1 cellular context compared by ENCODE assay signal in the genomic region with DNA sequence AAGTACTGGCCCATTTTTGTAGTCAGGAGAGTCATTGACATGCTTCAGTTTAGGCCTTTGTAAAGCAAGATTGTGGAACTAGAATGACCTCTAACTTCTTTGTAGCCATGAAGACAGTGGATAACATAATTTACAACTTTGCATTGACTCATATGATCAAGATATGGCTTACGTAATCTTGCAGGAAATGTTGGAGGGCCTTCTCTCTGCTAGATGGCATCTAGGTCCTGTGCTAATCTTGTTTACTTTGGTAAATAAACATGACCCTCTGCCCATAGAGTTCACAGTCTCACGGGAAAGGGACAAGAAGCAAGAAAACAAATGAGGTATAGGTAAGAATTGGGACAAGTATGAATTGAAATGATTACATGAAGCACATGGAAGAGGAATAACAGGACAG.
TF ChIP-seq lines count a peak whose summit lies in the region.

No MANE protein-coding gene starts in this region.

TF ChIP-seq in HepG2, 621 proteins besides CTCF, POLR2A, EP300 and RAD21 (continued from another document and continues in another):
- TF ChIP-seq, protein P1, sequence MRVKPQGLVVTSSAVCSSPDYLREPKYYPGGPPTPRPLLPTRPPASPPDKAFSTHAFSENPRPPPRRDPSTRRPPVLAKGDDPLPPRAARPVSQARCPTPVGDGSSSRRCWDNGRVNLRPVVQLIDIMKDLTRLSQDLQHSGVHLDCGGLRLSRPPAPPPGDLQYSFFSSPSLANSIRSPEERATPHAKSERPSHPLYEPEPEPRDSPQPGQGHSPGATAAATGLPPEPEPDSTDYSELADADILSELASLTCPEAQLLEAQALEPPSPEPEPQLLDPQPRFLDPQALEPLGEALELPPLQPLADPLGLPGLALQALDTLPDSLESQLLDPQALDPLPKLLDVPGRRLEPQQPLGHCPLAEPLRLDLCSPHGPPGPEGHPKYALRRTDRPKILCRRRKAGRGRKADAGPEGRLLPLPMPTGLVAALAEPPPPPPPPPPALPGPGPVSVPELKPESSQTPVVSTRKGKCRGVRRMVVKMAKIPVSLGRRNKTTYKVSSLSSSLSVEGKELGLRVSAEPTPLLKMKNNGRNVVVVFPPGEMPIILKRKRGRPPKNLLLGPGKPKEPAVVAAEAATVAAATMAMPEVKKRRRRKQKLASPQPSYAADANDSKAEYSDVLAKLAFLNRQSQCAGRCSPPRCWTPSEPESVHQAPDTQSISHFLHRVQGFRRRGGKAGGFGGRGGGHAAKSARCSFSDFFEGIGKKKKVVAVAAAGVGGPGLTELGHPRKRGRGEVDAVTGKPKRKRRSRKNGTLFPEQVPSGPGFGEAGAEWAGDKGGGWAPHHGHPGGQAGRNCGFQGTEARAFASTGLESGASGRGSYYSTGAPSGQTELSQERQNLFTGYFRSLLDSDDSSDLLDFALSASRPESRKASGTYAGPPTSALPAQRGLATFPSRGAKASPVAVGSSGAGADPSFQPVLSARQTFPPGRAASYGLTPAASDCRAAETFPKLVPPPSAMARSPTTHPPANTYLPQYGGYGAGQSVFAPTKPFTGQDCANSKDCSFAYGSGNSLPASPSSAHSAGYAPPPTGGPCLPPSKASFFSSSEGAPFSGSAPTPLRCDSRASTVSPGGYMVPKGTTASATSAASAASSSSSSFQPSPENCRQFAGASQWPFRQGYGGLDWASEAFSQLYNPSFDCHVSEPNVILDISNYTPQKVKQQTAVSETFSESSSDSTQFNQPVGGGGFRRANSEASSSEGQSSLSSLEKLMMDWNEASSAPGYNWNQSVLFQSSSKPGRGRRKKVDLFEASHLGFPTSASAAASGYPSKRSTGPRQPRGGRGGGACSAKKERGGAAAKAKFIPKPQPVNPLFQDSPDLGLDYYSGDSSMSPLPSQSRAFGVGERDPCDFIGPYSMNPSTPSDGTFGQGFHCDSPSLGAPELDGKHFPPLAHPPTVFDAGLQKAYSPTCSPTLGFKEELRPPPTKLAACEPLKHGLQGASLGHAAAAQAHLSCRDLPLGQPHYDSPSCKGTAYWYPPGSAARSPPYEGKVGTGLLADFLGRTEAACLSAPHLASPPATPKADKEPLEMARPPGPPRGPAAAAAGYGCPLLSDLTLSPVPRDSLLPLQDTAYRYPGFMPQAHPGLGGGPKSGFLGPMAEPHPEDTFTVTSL (CRISPR knock-in tag; IDR thresholded peaks at IDR 0.05; ENCODE audit: borderline replicate concordance), result peak; percentile 41; the same call in 1 of the 2 replicates
- TF ChIP-seq RARA (CRISPR knock-in tag; IDR thresholded peaks at IDR 0.05), result peak; percentile 73
- no peak for TF ChIP-seq HIVEP1 (CRISPR knock-in tag; IDR thresholded peaks at IDR 0.05)
- peak; percentile 57 for TF ChIP-seq NR2F6 (IDR thresholded peaks at IDR 0.05)
- no peak for TF ChIP-seq NR2F6 (CRISPR knock-in tag; IDR thresholded peaks at IDR 0.05)
- TF ChIP-seq, protein P2, sequence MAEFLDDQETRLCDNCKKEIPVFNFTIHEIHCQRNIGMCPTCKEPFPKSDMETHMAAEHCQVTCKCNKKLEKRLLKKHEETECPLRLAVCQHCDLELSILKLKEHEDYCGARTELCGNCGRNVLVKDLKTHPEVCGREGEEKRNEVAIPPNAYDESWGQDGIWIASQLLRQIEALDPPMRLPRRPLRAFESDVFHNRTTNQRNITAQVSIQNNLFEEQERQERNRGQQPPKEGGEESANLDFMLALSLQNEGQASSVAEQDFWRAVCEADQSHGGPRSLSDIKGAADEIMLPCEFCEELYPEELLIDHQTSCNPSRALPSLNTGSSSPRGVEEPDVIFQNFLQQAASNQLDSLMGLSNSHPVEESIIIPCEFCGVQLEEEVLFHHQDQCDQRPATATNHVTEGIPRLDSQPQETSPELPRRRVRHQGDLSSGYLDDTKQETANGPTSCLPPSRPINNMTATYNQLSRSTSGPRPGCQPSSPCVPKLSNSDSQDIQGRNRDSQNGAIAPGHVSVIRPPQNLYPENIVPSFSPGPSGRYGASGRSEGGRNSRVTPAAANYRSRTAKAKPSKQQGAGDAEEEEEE (CRISPR knock-in tag; IDR thresholded peaks at IDR 0.05; ENCODE audit: borderline replicate concordance), result no peak
- peak; percentile 17; the same call in 1 of the 2 replicates for TF ChIP-seq HMG20A (CRISPR knock-in tag; IDR thresholded peaks at IDR 0.05; ENCODE audit: borderline replicate concordance)
- no peak for TF ChIP-seq KAT8 (CRISPR knock-in tag; IDR thresholded peaks at IDR 0.05)
- TF ChIP-seq NR2F2 (IDR thresholded peaks at IDR 0.05; ENCODE audit: borderline replicate concordance, low read depth), result 0 out of 2 replicates have a peak, but pooled peaks have one; percentile 27
- TF ChIP-seq RFXANK (CRISPR knock-in tag; IDR thresholded peaks at IDR 0.05), result no peak
- TF ChIP-seq KDM4B (CRISPR knock-in tag; IDR thresholded peaks at IDR 0.05), result no peak
- peak; percentile 62 for TF ChIP-seq HNF4A (CRISPR knock-in tag; IDR thresholded peaks at IDR 0.05)
- TF ChIP-seq, protein P3, sequence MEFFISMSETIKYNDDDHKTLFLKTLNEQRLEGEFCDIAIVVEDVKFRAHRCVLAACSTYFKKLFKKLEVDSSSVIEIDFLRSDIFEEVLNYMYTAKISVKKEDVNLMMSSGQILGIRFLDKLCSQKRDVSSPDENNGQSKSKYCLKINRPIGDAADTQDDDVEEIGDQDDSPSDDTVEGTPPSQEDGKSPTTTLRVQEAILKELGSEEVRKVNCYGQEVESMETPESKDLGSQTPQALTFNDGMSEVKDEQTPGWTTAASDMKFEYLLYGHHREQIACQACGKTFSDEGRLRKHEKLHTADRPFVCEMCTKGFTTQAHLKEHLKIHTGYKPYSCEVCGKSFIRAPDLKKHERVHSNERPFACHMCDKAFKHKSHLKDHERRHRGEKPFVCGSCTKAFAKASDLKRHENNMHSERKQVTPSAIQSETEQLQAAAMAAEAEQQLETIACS (CRISPR knock-in tag; IDR thresholded peaks at IDR 0.05), result no peak
- TF ChIP-seq, protein P4, sequence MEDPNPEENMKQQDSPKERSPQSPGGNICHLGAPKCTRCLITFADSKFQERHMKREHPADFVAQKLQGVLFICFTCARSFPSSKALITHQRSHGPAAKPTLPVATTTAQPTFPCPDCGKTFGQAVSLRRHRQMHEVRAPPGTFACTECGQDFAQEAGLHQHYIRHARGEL (CRISPR knock-in tag; IDR thresholded peaks at IDR 0.05), result no peak
- TF ChIP-seq ZNF274 (CRISPR knock-in tag; IDR thresholded peaks at IDR 0.05), result no peak
- no peak for TF ChIP-seq NR2C2 (CRISPR knock-in tag; IDR thresholded peaks at IDR 0.05; ENCODE audit: borderline replicate concordance)
- no peak for TF ChIP-seq ZC3H13 (CRISPR knock-in tag; IDR thresholded peaks at IDR 0.05)
- TF ChIP-seq, protein P5, sequence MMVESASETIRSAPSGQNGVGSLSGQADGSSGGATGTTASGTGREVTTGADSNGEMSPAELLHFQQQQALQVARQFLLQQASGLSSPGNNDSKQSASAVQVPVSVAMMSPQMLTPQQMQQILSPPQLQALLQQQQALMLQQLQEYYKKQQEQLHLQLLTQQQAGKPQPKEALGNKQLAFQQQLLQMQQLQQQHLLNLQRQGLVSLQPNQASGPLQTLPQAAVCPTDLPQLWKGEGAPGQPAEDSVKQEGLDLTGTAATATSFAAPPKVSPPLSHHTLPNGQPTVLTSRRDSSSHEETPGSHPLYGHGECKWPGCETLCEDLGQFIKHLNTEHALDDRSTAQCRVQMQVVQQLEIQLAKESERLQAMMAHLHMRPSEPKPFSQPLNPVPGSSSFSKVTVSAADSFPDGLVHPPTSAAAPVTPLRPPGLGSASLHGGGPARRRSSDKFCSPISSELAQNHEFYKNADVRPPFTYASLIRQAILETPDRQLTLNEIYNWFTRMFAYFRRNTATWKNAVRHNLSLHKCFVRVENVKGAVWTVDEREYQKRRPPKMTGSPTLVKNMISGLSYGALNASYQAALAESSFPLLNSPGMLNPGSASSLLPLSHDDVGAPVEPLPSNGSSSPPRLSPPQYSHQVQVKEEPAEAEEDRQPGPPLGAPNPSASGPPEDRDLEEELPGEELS (CRISPR knock-in tag; IDR thresholded peaks at IDR 0.05), result peak; percentile 48; the same call in 1 of the 2 replicates
- TF ChIP-seq, protein P6, sequence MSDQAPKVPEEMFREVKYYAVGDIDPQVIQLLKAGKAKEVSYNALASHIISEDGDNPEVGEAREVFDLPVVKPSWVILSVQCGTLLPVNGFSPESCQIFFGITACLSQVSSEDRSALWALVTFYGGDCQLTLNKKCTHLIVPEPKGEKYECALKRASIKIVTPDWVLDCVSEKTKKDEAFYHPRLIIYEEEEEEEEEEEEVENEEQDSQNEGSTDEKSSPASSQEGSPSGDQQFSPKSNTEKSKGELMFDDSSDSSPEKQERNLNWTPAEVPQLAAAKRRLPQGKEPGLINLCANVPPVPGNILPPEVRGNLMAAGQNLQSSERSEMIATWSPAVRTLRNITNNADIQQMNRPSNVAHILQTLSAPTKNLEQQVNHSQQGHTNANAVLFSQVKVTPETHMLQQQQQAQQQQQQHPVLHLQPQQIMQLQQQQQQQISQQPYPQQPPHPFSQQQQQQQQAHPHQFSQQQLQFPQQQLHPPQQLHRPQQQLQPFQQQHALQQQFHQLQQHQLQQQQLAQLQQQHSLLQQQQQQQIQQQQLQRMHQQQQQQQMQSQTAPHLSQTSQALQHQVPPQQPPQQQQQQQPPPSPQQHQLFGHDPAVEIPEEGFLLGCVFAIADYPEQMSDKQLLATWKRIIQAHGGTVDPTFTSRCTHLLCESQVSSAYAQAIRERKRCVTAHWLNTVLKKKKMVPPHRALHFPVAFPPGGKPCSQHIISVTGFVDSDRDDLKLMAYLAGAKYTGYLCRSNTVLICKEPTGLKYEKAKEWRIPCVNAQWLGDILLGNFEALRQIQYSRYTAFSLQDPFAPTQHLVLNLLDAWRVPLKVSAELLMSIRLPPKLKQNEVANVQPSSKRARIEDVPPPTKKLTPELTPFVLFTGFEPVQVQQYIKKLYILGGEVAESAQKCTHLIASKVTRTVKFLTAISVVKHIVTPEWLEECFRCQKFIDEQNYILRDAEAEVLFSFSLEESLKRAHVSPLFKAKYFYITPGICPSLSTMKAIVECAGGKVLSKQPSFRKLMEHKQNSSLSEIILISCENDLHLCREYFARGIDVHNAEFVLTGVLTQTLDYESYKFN (CRISPR knock-in tag; conservative IDR thresholded peaks at IDR 0.05), result no peak
- TF ChIP-seq, protein P7, sequence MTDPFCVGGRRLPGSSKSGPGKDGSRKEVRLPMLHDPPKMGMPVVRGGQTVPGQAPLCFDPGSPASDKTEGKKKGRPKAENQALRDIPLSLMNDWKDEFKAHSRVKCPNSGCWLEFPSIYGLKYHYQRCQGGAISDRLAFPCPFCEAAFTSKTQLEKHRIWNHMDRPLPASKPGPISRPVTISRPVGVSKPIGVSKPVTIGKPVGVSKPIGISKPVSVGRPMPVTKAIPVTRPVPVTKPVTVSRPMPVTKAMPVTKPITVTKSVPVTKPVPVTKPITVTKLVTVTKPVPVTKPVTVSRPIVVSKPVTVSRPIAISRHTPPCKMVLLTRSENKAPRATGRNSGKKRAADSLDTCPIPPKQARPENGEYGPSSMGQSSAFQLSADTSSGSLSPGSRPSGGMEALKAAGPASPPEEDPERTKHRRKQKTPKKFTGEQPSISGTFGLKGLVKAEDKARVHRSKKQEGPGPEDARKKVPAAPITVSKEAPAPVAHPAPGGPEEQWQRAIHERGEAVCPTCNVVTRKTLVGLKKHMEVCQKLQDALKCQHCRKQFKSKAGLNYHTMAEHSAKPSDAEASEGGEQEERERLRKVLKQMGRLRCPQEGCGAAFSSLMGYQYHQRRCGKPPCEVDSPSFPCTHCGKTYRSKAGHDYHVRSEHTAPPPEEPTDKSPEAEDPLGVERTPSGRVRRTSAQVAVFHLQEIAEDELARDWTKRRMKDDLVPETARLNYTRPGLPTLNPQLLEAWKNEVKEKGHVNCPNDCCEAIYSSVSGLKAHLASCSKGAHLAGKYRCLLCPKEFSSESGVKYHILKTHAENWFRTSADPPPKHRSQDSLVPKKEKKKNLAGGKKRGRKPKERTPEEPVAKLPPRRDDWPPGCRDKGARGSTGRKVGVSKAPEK (CRISPR knock-in tag; IDR thresholded peaks at IDR 0.05; ENCODE audit: borderline replicate concordance), result no peak
- TF ChIP-seq RORA (CRISPR knock-in tag; IDR thresholded peaks at IDR 0.05), result no peak
- TF ChIP-seq GFI1 (CRISPR knock-in tag; IDR thresholded peaks at IDR 0.05; ENCODE audit: borderline replicate concordance), result no peak
- TF ChIP-seq RFX3 (CRISPR knock-in tag; IDR thresholded peaks at IDR 0.05), result no peak
- TF ChIP-seq NFE2 (CRISPR knock-in tag; IDR thresholded peaks at IDR 0.05), result no peak
- no peak for TF ChIP-seq SOX6 (IDR thresholded peaks at IDR 0.05)
- peak; percentile 30; the same call in 1 of the 2 replicates for TF ChIP-seq SOX6 (CRISPR knock-in tag; IDR thresholded peaks at IDR 0.05)
- no peak for TF ChIP-seq CHCHD3 (CRISPR knock-in tag; IDR thresholded peaks at IDR 0.05)
- TF ChIP-seq SMYD3 (CRISPR knock-in tag; IDR thresholded peaks at IDR 0.05), result no peak
- TF ChIP-seq, protein P8, sequence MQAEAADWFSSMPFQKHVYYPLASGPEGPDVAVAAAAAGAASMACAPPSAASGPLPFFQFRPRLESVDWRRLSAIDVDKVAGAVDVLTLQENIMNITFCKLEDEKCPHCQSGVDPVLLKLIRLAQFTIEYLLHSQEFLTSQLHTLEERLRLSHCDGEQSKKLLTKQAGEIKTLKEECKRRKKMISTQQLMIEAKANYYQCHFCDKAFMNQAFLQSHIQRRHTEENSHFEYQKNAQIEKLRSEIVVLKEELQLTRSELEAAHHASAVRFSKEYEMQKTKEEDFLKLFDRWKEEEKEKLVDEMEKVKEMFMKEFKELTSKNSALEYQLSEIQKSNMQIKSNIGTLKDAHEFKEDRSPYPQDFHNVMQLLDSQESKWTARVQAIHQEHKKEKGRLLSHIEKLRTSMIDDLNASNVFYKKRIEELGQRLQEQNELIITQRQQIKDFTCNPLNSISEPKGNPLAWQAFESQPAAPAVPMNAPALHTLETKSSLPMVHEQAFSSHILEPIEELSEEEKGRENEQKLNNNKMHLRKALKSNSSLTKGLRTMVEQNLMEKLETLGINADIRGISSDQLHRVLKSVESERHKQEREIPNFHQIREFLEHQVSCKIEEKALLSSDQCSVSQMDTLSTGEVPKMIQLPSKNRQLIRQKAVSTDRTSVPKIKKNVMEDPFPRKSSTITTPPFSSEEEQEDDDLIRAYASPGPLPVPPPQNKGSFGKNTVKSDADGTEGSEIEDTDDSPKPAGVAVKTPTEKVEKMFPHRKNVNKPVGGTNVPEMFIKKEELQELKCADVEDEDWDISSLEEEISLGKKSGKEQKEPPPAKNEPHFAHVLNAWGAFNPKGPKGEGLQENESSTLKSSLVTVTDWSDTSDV (CRISPR knock-in tag; IDR thresholded peaks at IDR 0.05), result no peak
- TF ChIP-seq, protein P9, sequence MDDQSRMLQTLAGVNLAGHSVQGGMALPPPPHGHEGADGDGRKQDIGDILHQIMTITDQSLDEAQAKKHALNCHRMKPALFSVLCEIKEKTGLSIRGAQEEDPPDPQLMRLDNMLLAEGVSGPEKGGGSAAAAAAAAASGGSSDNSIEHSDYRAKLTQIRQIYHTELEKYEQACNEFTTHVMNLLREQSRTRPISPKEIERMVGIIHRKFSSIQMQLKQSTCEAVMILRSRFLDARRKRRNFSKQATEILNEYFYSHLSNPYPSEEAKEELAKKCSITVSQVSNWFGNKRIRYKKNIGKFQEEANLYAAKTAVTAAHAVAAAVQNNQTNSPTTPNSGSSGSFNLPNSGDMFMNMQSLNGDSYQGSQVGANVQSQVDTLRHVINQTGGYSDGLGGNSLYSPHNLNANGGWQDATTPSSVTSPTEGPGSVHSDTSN (CRISPR knock-in tag; IDR thresholded peaks at IDR 0.05; ENCODE audit: borderline replicate concordance), result no peak
- no peak for TF ChIP-seq TCF12 (IDR thresholded peaks at IDR 0.05)
- no peak for TF ChIP-seq TCF12 (CRISPR knock-in tag; IDR thresholded peaks at IDR 0.05)
